In genomic region chr2:211967234-211967633, GRCh38 we compare ENCODE assay signal across 34 cellular contexts.
"Had no signal": no experiment of that assay in that cellular context is flagged by ENCODE, and none has a peak within 500 bp of the region (broad histone marks: within the 10 kb centered on the region; RNA-seq: fewer than 3 reads in every experiment).

No MANE protein-coding gene starts in this region.

- H3K27me3 ChIP-seq: MG63 had no signal

- H3K9me3 ChIP-seq: MG63 had no signal

- DNase-seq: Karpas-422, Kasumi-1, MG63, MM.1S, MV-4-11, NCI-H1048, NCI-H1092, NCI-H1092 treated with DMSO at 0.1 percent for 48 hours, NCI-H1105, NCI-H1105 treated with DMSO at 0.1 percent for 48 hours, NCI-H1417, NCI-H1417 treated with DMSO at 0.1 percent for 48 hours, NCI-H1436, NCI-H1436 treated with DMSO at 0.1 percent for 48 hours, NCI-H146, NCI-H1694, NCI-H1694 treated with DMSO at 0.1 percent for 48 hours, NCI-H187, NCI-H187 treated with DMSO at 0.1 percent for 48 hours, NCI-H1930, NCI-H2029, NCI-H2029 treated with DMSO at 0.1 percent for 48 hours, NCI-H2081, NCI-H2081 treated with DMSO at 0.1 percent for 48 hours, NCI-H2107, NCI-H2171, NCI-H2171 treated with DMSO at 0.1 percent for 48 hours, NCI-H2227 treated with DMSO at 0.1 percent for 48 hours, NCI-H226, NCI-H345, NCI-H446, NCI-H446 treated with DMSO at 0.1 percent for 48 hours, NCI-H510A, NCI-H510A treated with DMSO at 0.1 percent for 48 hours had no signal

- H3K36me3 ChIP-seq: MG63 had no signal

- H3K4me3 ChIP-seq: MG63 had no signal
